In genomic region chr19:57280165-57280912, GRCh38 we compare ENCODE assay signal across 1 cellular context.
A peak's percentile ranks its signal among the peaks of the same experiment; 100 is the strongest.
TF ChIP-seq lines count a peak whose summit lies in the region.

Gene ZNF460, plus strand, starts transcription at chr19:57280485. Its CDS starts 322 bp downstream, at chr19:57280807.

TF ChIP-seq in H1, 55 proteins besides CTCF, POLR2A, EP300 and RAD21 (continued from another document):
- no peak for TF ChIP-seq CHD7 (IDR thresholded peaks at IDR 0.05; ENCODE audit: insufficient replicate concordance, low read length)
- peak; percentile 56; the same call in 1 of the 2 replicates for TF ChIP-seq MAX (IDR thresholded peaks at IDR 0.05)
- TF ChIP-seq YY1 (IDR thresholded peaks at IDR 0.05; ENCODE audit: low read depth, low read length), result no peak
- TF ChIP-seq KDM4A (IDR thresholded peaks at IDR 0.05; ENCODE audit: low read depth, low read length, severe bottlenecking), result peak; percentile 79
- no peak for TF ChIP-seq USF2 (IDR thresholded peaks at IDR 0.05; ENCODE audit: low read length)
- TF ChIP-seq CREB1 (IDR thresholded peaks at IDR 0.05), result peak; percentile 96
- TF ChIP-seq CHD2 (IDR thresholded peaks at IDR 0.05; ENCODE audit: low read length), result peak; percentile 39; the same call in 1 of the 2 replicates
- TF ChIP-seq CHD1 (IDR thresholded peaks at IDR 0.05; ENCODE audit: low read depth, low read length), result peak; percentile 15; the same call in 1 of the 2 replicates
- TF ChIP-seq EGR1 (IDR thresholded peaks at IDR 0.05; ENCODE audit: borderline replicate concordance, low read depth, low read length), result no peak
- TF ChIP-seq TEAD4 (IDR thresholded peaks at IDR 0.05; ENCODE audit: low read depth, low read length), result no peak
- TF ChIP-seq TAF1 (IDR thresholded peaks at IDR 0.05; ENCODE audit: low read depth, low read length), result peak; percentile 73
- no peak for TF ChIP-seq BACH1 (IDR thresholded peaks at IDR 0.05; ENCODE audit: low read length)
- TF ChIP-seq ZNF274 (IDR thresholded peaks at IDR 0.05; ENCODE audit: borderline replicate concordance, extremely low read depth, low read length), result no peak
- TF ChIP-seq MAFK (IDR thresholded peaks at IDR 0.05; ENCODE audit: low read depth, low read length), result no peak
- TF ChIP-seq E2F6 (IDR thresholded peaks at IDR 0.05), result peak; percentile 34; the same call in 1 of the 2 replicates
- TF ChIP-seq SP2 (IDR thresholded peaks at IDR 0.05; ENCODE audit: low read length), result peak; percentile 24; the same call in 1 of the 2 replicates
- no peak for TF ChIP-seq HDAC6 (IDR thresholded peaks at IDR 0.05; ENCODE audit: low read depth, low read length)
- TF ChIP-seq EZH2 (IDR thresholded peaks at IDR 0.05; ENCODE audit: low read depth, low read length, severe bottlenecking), result no peak
- TF ChIP-seq POLR2AphosphoS5 (IDR thresholded peaks at IDR 0.05; ENCODE audit: low read depth, low read length), result peak; percentile 85; the same call in 1 of the 2 replicates
- TF ChIP-seq CBX8 (IDR thresholded peaks at IDR 0.05; ENCODE audit: borderline replicate concordance, low read depth, low read length), result no peak
- TF ChIP-seq KDM1A (IDR thresholded peaks at IDR 0.05; ENCODE audit: borderline replicate concordance, low read length), result no peak
- peak; percentile 74 for TF ChIP-seq TBP (IDR thresholded peaks at IDR 0.05; ENCODE audit: low read depth, low read length)
- TF ChIP-seq BRCA1 (IDR thresholded peaks at IDR 0.05; ENCODE audit: low read depth, low read length), result no peak
- peak; percentile 82 for TF ChIP-seq ASH2L (IDR thresholded peaks at IDR 0.05; ENCODE audit: low read length)
- TF ChIP-seq SP4 (IDR thresholded peaks at IDR 0.05; ENCODE audit: low read length), result no peak
- 0 out of 2 replicates have a peak, but pooled peaks have one; percentile 11 for TF ChIP-seq NRF1 (IDR thresholded peaks at IDR 0.05; ENCODE audit: low read depth, low read length)
- peak; percentile 33; the same call in 1 of the 2 replicates for TF ChIP-seq RFX5 (IDR thresholded peaks at IDR 0.05; ENCODE audit: borderline replicate concordance, low read depth, low read length)
- peak; percentile 91 for TF ChIP-seq GABPA (IDR thresholded peaks at IDR 0.05; ENCODE audit: borderline replicate concordance, insufficient read depth, low read length)
- no peak; the same call in 1 of the 2 replicates for TF ChIP-seq ATF2 (IDR thresholded peaks at IDR 0.05; ENCODE audit: low read length)
- TF ChIP-seq SUZ12 (IDR thresholded peaks at IDR 0.05; ENCODE audit: low read length), result no peak
- TF ChIP-seq CTBP2 (IDR thresholded peaks at IDR 0.05; ENCODE audit: borderline replicate concordance, insufficient read depth, insufficient read length, low read length), result no peak
- TF ChIP-seq SRF (IDR thresholded peaks at IDR 0.05; ENCODE audit: low read depth, low read length), result peak; percentile 53
- no peak for TF ChIP-seq JUN (IDR thresholded peaks at IDR 0.05; ENCODE audit: low read depth, low read length)
- no peak for TF ChIP-seq NANOG (IDR thresholded peaks at IDR 0.05; ENCODE audit: insufficient read depth, low read depth, low read length, poor library complexity, severe bottlenecking)
- no peak for TF ChIP-seq POU5F1 (IDR thresholded peaks at IDR 0.05; ENCODE audit: low read depth, low read length)
- peak; percentile 93 for TF ChIP-seq JUND (IDR thresholded peaks at IDR 0.05; ENCODE audit: low read length)
